Comparison of ENCODE assay signal across 2 cellular contexts in genomic region chr9:129776938-129777768, GRCh38.
A peak's percentile ranks its signal among the peaks of the same experiment; 100 is the strongest.
TF ChIP-seq lines count a peak whose summit lies in the region.

No MANE protein-coding gene starts in this region.

TF ChIP-seq in HEK293, 187 proteins besides CTCF, POLR2A, EP300 and RAD21 (continues in another document):
- TF ChIP-seq ZNF707 (tag by site-specific recombination; IDR thresholded peaks at IDR 0.05) (no peak), PRDM1 (tag by site-specific recombination; IDR thresholded peaks at IDR 0.05) (no peak), ZNF670 (tag by site-specific recombination; IDR thresholded peaks at IDR 0.05; ENCODE audit: low read depth) (no peak), ZNF501 (tag by site-specific recombination; IDR thresholded peaks at IDR 0.05) (no peak), ZBTB7A (tag by site-specific recombination; IDR thresholded peaks at IDR 0.05; ENCODE audit: low read depth) (no peak), ZNF221 (tag by site-specific recombination; IDR thresholded peaks at IDR 0.05; ENCODE audit: borderline replicate concordance) (no peak), ZNF211 (tag by site-specific recombination; IDR thresholded peaks at IDR 0.05; ENCODE audit: low read depth) (no peak), ZNF350 (tag by site-specific recombination; IDR thresholded peaks at IDR 0.05) (no peak), ZNF18 (tag by site-specific recombination; IDR thresholded peaks at IDR 0.05) (no peak), ZBTB10 (tag by site-specific recombination; IDR thresholded peaks at IDR 0.05) (0 out of 2 replicates have a peak, but pooled peaks have one; percentile 69), ZNF23 (tag by site-specific recombination; IDR thresholded peaks at IDR 0.05; ENCODE audit: borderline replicate concordance) (no peak), ZNF138 (tag by site-specific recombination; IDR thresholded peaks at IDR 0.05; ENCODE audit: borderline replicate concordance) (no peak), ZBTB8A (tag by site-specific recombination; IDR thresholded peaks at IDR 0.05) (peak; percentile 61), ZNF16 (tag by site-specific recombination; IDR thresholded peaks at IDR 0.05; ENCODE audit: low read depth) (no peak), BCL11A (tag by site-specific recombination; IDR thresholded peaks at IDR 0.05; ENCODE audit: low read depth) (peak; percentile 48; the same call in 1 of the 2 replicates), ZNF610 (tag by site-specific recombination; IDR thresholded peaks at IDR 0.05; ENCODE audit: borderline replicate concordance) (no peak), ZNF394 (tag by site-specific recombination; IDR thresholded peaks at IDR 0.05; ENCODE audit: borderline replicate concordance) (peak; percentile 89; the same call in 1 of the 2 replicates), ZNF785 (tag by site-specific recombination; IDR thresholded peaks at IDR 0.05) (no peak), ZNF660 (tag by site-specific recombination; IDR thresholded peaks at IDR 0.05) (peak; percentile 96), ZNF549 (tag by site-specific recombination; IDR thresholded peaks at IDR 0.05) (no peak), ZNF621 (tag by site-specific recombination; IDR thresholded peaks at IDR 0.05) (no peak), ZSCAN30 (tag by site-specific recombination; IDR thresholded peaks at IDR 0.05) (peak; percentile 82), ZSCAN4 (tag by site-specific recombination; IDR thresholded peaks at IDR 0.05) (no peak), AEBP2 (tag by site-specific recombination; IDR thresholded peaks at IDR 0.05; ENCODE audit: borderline replicate concordance) (no peak), ZNF747 (tag by site-specific recombination; IDR thresholded peaks at IDR 0.05) (no peak), ZNF555 (tag by site-specific recombination; conservative IDR thresholded peaks at IDR 0.05) (no peak), WT1 (tag by site-specific recombination; IDR thresholded peaks at IDR 0.05) (peak; percentile 81), ZBTB17 (tag by site-specific recombination; IDR thresholded peaks at IDR 0.05) (peak; percentile 81)

TF ChIP-seq in K562, 482 proteins besides CTCF, POLR2A, EP300 and RAD21 (continues in another document):
- TF ChIP-seq CREB3 (tag; conservative IDR thresholded peaks at IDR 0.05; ENCODE audit: low read depth) = peak; percentile 81; the same call in 1 of the 2 replicates
- TF ChIP-seq TEAD2 (tag; IDR thresholded peaks at IDR 0.05) = no peak
- TF ChIP-seq MXI1 (IDR thresholded peaks at IDR 0.05; ENCODE audit: low read depth, low read length) = no peak
- peak; percentile 99 for TF ChIP-seq NBN (IDR thresholded peaks at IDR 0.05; ENCODE audit: low read depth)
- TF ChIP-seq ZNF830 (CRISPR knock-in tag; IDR thresholded peaks at IDR 0.05) = peak; percentile 12; the same call in 1 of the 2 replicates
- no peak for TF ChIP-seq GATAD2B (IDR thresholded peaks at IDR 0.05; ENCODE audit: borderline replicate concordance)
- peak; percentile 84; the same call in 1 of the 2 replicates for TF ChIP-seq ZBTB7A (IDR thresholded peaks at IDR 0.05; ENCODE audit: borderline replicate concordance, control insufficient read depth, low read depth, low read length)
- no peak; the same call in 1 of the 2 replicates for TF ChIP-seq RB1 (IDR thresholded peaks at IDR 0.05; ENCODE audit: low read depth)
- TF ChIP-seq NFYB (IDR thresholded peaks at IDR 0.05; ENCODE audit: extremely low read depth, insufficient read length) = no peak
- no peak for TF ChIP-seq MNT (conservative IDR thresholded peaks at IDR 0.05)
- TF ChIP-seq SIRT6 (IDR thresholded peaks at IDR 0.05; ENCODE audit: low read depth, low read length) = no peak
- peak; percentile 78 for TF ChIP-seq ZNF444 (CRISPR knock-in tag; IDR thresholded peaks at IDR 0.05)
- TF ChIP-seq GATAD2A (IDR thresholded peaks at IDR 0.05) = peak; percentile 22; the same call in 1 of the 2 replicates
- peak; percentile 67; the same call in 1 of the 2 replicates for TF ChIP-seq SMAD3 (CRISPR knock-in tag; conservative IDR thresholded peaks at IDR 0.05)
- no peak for TF ChIP-seq U2AF2 (optimal IDR thresholded peaks at IDR 0.05; ENCODE audit: low read depth, low read length)
- no peak for TF ChIP-seq HDAC6 (IDR thresholded peaks at IDR 0.05; ENCODE audit: low read depth, low read length)
- TF ChIP-seq ZNF282 (CRISPR knock-in tag; IDR thresholded peaks at IDR 0.05) = no peak
- TF ChIP-seq ZC3H11A (IDR thresholded peaks at IDR 0.05; ENCODE audit: low read depth, low read length) = peak; percentile 46; the same call in 1 of the 2 replicates
- TF ChIP-seq HMGXB4 (CRISPR knock-in tag; IDR thresholded peaks at IDR 0.05) = no peak
- TF ChIP-seq MTA2 (IDR thresholded peaks at IDR 0.05; ENCODE audit: low read depth) = no peak
- no peak for TF ChIP-seq POLR2B (IDR thresholded peaks at IDR 0.05; ENCODE audit: low read depth, partially characterized antibody)
- no peak for TF ChIP-seq SUPT5H (IDR thresholded peaks at IDR 0.05)
- TF ChIP-seq HES1 (IDR thresholded peaks at IDR 0.05; ENCODE audit: low read depth) = peak; percentile 79
- no peak for TF ChIP-seq ZNF316 (IDR thresholded peaks at IDR 0.05)
- TF ChIP-seq NR2F6 (CRISPR knock-in tag; IDR thresholded peaks at IDR 0.05) = 0 out of 2 replicates have a peak, but pooled peaks have one; percentile 53
- TF ChIP-seq ETV5 (CRISPR knock-in tag; IDR thresholded peaks at IDR 0.05; ENCODE audit: low read depth) = peak; percentile 63
- no peak for TF ChIP-seq ZNF77 (CRISPR knock-in tag; IDR thresholded peaks at IDR 0.05)
- no peak for TF ChIP-seq MEF2A (IDR thresholded peaks at IDR 0.05; ENCODE audit: control insufficient read depth, low read depth, low read length)
- TF ChIP-seq NEUROD1 (IDR thresholded peaks at IDR 0.05; ENCODE audit: borderline replicate concordance, low read depth, low read length, partially characterized antibody) = peak; percentile 99
- TF ChIP-seq SMC3 (conservative IDR thresholded peaks at IDR 0.05; ENCODE audit: insufficient read depth, low read depth, low read length) = 0 out of 2 replicates have a peak, but pooled peaks have one; percentile 13
- TF ChIP-seq CCNT2 (IDR thresholded peaks at IDR 0.05; ENCODE audit: borderline replicate concordance, extremely low read depth, insufficient read length, low read depth, low read length) = peak; percentile 80
- no peak for TF ChIP-seq THRA (IDR thresholded peaks at IDR 0.05)
- TF ChIP-seq ZFPM2 (CRISPR knock-in tag; IDR thresholded peaks at IDR 0.05) = no peak
- TF ChIP-seq RCOR1 (IDR thresholded peaks at IDR 0.05; ENCODE audit: borderline replicate concordance in 1 of 2, low read depth in 2 of 2, low read length in 2 of 2) = peak; percentile 33 to 89; a peak in 2 of 4 replicates
- TF ChIP-seq GABPA (tag; conservative IDR thresholded peaks at IDR 0.05; ENCODE audit: low read depth) = peak; percentile 59
- TF ChIP-seq LEF1 (IDR thresholded peaks at IDR 0.05) = peak; percentile 95; the same call in 1 of the 2 replicates
- no peak for TF ChIP-seq FOXK2 (conservative IDR thresholded peaks at IDR 0.05 in 1 of 2, IDR thresholded peaks at IDR 0.05 in 1 of 2; ENCODE audit: low read depth in 2 of 2)
- TF ChIP-seq SNIP1 (IDR thresholded peaks at IDR 0.05; ENCODE audit: low read depth) = no peak
- TF ChIP-seq TCF3 (CRISPR knock-in tag; IDR thresholded peaks at IDR 0.05) = peak; percentile 46; the same call in 1 of the 2 replicates
- peak; percentile 22 for TF ChIP-seq POU5F1 (IDR thresholded peaks at IDR 0.05; ENCODE audit: borderline replicate concordance, low read depth, low read length, partially characterized antibody)
- no peak for TF ChIP-seq ZNF280A (IDR thresholded peaks at IDR 0.05; ENCODE audit: low read depth, partially characterized antibody)
- peak in 2 of 3 experiments; percentile 49 to 59 for TF ChIP-seq YY1 (IDR thresholded peaks at IDR 0.05; ENCODE audit: borderline replicate concordance in 1 of 3, control insufficient read depth in 1 of 3, extremely low read depth in 1 of 3, insufficient read depth in 3 of 3, insufficient read length in 1 of 3, insufficient replicate concordance in 2 of 3, low read depth in 1 of 3, low read length in 2 of 3)
- TF ChIP-seq MAFF (IDR thresholded peaks at IDR 0.05; ENCODE audit: low read length) = peak; percentile 51; the same call in 1 of the 2 replicates
- TF ChIP-seq RBM34 (IDR thresholded peaks at IDR 0.05; ENCODE audit: borderline replicate concordance, insufficient read depth, low read length) = no peak
- TF ChIP-seq GATA2 (CRISPR knock-in tag; IDR thresholded peaks at IDR 0.05) = no peak
- peak; percentile 84; the same call in 1 of the 2 replicates for TF ChIP-seq SMARCC2 (IDR thresholded peaks at IDR 0.05; ENCODE audit: low read depth)
- TF ChIP-seq TBP (optimal IDR thresholded peaks at IDR 0.05; ENCODE audit: low read depth, low read length) = peak; percentile 28
- no peak for TF ChIP-seq NKRF (IDR thresholded peaks at IDR 0.05; ENCODE audit: borderline replicate concordance)
- TF ChIP-seq ZNF24 (IDR thresholded peaks at IDR 0.05) = peak; percentile 92; the same call in 1 of the 2 replicates
